14 cellular contexts compared by ENCODE assay signal in genomic region chr6:149474108-149474935, GRCh38. TPM values are rescaled to one million over a fixed set of nuclear protein-coding genes. Genes with fewer than 3 reads are reported as not detected.
DNase-seq lines count a peak whose midpoint lies in the region; ATAC-seq and TF ChIP-seq lines count a peak whose summit lies in the region.
"Had no signal": no experiment of that assay in that cellular context is flagged by ENCODE, and none has a peak within 500 bp of the region (broad histone marks: within the 10 kb centered on the region; RNA-seq: fewer than 3 reads in every experiment).

No MANE protein-coding gene starts in this region.

- H3K36me3 ChIP-seq in OCI-LY7 (ENCODE audit: insufficient read depth, low read length) (peaks cover 53% of the 10 kb centered on the region), thyroid gland (no peaks in the 10 kb centered on the region)
- H3K36me3 ChIP-seq: cardiac muscle cell had no signal

- peak; percentile 24 for DNase-seq in OCI-LY7 (ENCODE audit: low spot score)
- peak; percentile 66 for DNase-seq in posterior vena cava (ENCODE audit: low spot score)
- no peak for DNase-seq in globus pallidus (ENCODE audit: low spot score)
- no peak for DNase-seq in thyroid gland
- DNase-seq: DMS 273 treated with DMSO at 0.1 percent for 48 hours; H7; mesenchymal stem cell; NCI-H345; stimulated activated CD4-positive, alpha-beta T cell treated with anti-CD3 and anti-CD28 coated beads, Interleukin-4, amount 100 ng/mL, for 1 hour had no signal

- WGBS in thyroid gland, 2 donors, result 90 to 98% methylated on average over 8 to 23 of the region's 30 CpGs

- no peak for TF ChIP-seq CTCF in OCI-LY7 (conservative IDR thresholded peaks at IDR 0.05; ENCODE audit: low read length)
- no peak for TF ChIP-seq CTCF in thyroid gland (IDR thresholded peaks at IDR 0.05)

- BruUV-seq in OCI-LY7 (replicated peaks; lab: Mats Ljungman, UMichigan), result no TSS peak

- H4K20me1 ChIP-seq in OCI-LY7 (ENCODE audit: insufficient read depth, low read length), result no peaks in the 10 kb centered on the region

- CTCF ChIA-PET in OCI-LY7 (lab: Charles Lee; ENCODE audit: unreplicated experiment), result interaction anchor here (0.9 to 2.1 kb wide), 6 partner anchors 9 to 50 kb away, joined by 3 to 5 read pairs (median 3); partner anchors contain the start of gene ZC3H12D

- peak overlapping the region; percentile 99 for H3K27ac ChIP-seq in OCI-LY7 (ENCODE audit: low read depth, low read length, poor library complexity, severe bottlenecking)
- no peak overlapping the region for H3K27ac ChIP-seq in thyroid gland
- H3K27ac ChIP-seq: cardiac muscle cell, parathyroid adenoma had no signal

- peaks cover 75% of the 10 kb centered on the region for H3K79me2 ChIP-seq in OCI-LY7 (ENCODE audit: insufficient read depth, low read depth, low read length)
- H3K79me2 ChIP-seq: parathyroid adenoma had no signal

- H3K4me1 ChIP-seq in OCI-LY7 (ENCODE audit: insufficient read depth, low read length, poor library complexity, severe bottlenecking) (peaks cover 82% of the 10 kb centered on the region), thyroid gland (peaks cover 16 to 35% of the 10 kb centered on the region in 2 donors)
- H3K4me1 ChIP-seq: parathyroid adenoma had no signal

- H3K9me2 ChIP-seq in OCI-LY7 (ENCODE audit: insufficient read depth, low read length), result no peaks in the 10 kb centered on the region

- peaks cover 6% of the 10 kb centered on the region; the same call in 1 of the 2 replicates for H3K9me3 ChIP-seq in OCI-LY7 (ENCODE audit: low read length)
- no peaks in the 10 kb centered on the region for H3K9me3 ChIP-seq in thyroid gland

- ATAC-seq in GM18511 (IDR thresholded peaks at IDR 0.05; ENCODE audit: unreplicated experiment) (peak; percentile 43), GM21723 (IDR thresholded peaks at IDR 0.05; ENCODE audit: unreplicated experiment) (peak; percentile 28), GM19397 (IDR thresholded peaks at IDR 0.05; ENCODE audit: unreplicated experiment) (no peak)

- H3K4me3 ChIP-seq in OCI-LY7 (ENCODE audit: low read depth, low read length, poor library complexity, severe bottlenecking) (no peak overlapping the region), thyroid gland (replicated peaks in 1 of 3) (no peak overlapping the region)
- H3K4me3 ChIP-seq: cardiac muscle cell had no signal

- POLR2A ChIA-PET in OCI-LY7 (lab: Charles Lee), result interaction anchor here (0.5 to 1.3 kb wide), 6 partner anchors 9 to 1922 kb away, joined by 3 to 4 read pairs (median 3); no protein-coding TSS in a partner anchor

- H3K4me2 ChIP-seq in OCI-LY7 (ENCODE audit: low read length), result peak overlapping the region; percentile 71

- no peak for TF ChIP-seq POLR2A in thyroid gland (IDR thresholded peaks at IDR 0.05)

- intact Hi-C loops in OCI-LY7 (cut with micrococcal nuclease; ENCODE audit: unreplicated experiment), result no loop called here
- intact Hi-C loops in posterior vena cava (cut with DNase I), result no loop called here
- intact Hi-C loops in thyroid gland (cut with DNase I), result no loop called here

- no peaks in the 10 kb centered on the region for H3K27me3 ChIP-seq in thyroid gland
- H3K27me3 ChIP-seq: cardiac muscle cell had no signal

- H2AFZ ChIP-seq in OCI-LY7 (ENCODE audit: low read length), result no peak overlapping the region
- H2AFZ ChIP-seq: parathyroid adenoma had no signal

RNA-seq across cellular contexts. Expression of gene ZC3H12D, which starts 10.5 kb away (rescaled TPM):
- total RNA-seq in OCI-LY7 (2014; rRNA removed; shearing (Covaris generic)), result 12.8 and 14.0 TPM in 2 replicates
- total RNA-seq in OCI-LY7 (2022) (14.8 and 22.6 TPM in 2 replicates), posterior vena cava (1 to 10 TPM; 1.8 to 2.2 TPM), thyroid gland (1 to 10 TPM in 2 of 4 donors, under 1 TPM in 2; 0.78 to 1.4 (median 0.99) TPM)

Comparison
In these comparisons a context has a peak if more than half of its experiments do, and no peak if none do; other contexts are left out.
1. DNase-seq: peak in OCI-LY7 (single experiment) and posterior vena cava (single experiment); none in globus pallidus (single experiment) and thyroid gland (0 of 2).
2. RNA of gene ZC3H12D, which starts 10.5 kb away (total RNA-seq): 12.8 to 22.6 TPM in OCI-LY7; 1.8 to 2.2 TPM in posterior vena cava and 0.78 to 1.4 TPM in thyroid gland; every median in the first group is over 4 times any median in the second.